1 cellular context compared by ENCODE assay signal in genomic region chr14:101761032-101761880, GRCh38.
A peak's percentile ranks its signal among the peaks of the same experiment; 100 is the strongest.
TF ChIP-seq lines count a peak whose summit lies in the region.

Gene PPP2R5C, plus strand, starts transcription at chr14:101761709. Its CDS starts 185 bp downstream, at chr14:101761894.

TF ChIP-seq in HepG2, 621 proteins besides CTCF, POLR2A, EP300 and RAD21 (continued from another document and continues in another):
- TF ChIP-seq ZNF577 (CRISPR knock-in tag; IDR thresholded peaks at IDR 0.05; ENCODE audit: borderline replicate concordance, low read depth), result no peak
- TF ChIP-seq SALL1 (CRISPR knock-in tag; IDR thresholded peaks at IDR 0.05), result peak; percentile 82
- TF ChIP-seq TGIF2 (CRISPR knock-in tag; IDR thresholded peaks at IDR 0.05), result no peak
- TF ChIP-seq PHB2 (IDR thresholded peaks at IDR 0.05; ENCODE audit: partially characterized antibody), result no peak
- TF ChIP-seq, protein P1, sequence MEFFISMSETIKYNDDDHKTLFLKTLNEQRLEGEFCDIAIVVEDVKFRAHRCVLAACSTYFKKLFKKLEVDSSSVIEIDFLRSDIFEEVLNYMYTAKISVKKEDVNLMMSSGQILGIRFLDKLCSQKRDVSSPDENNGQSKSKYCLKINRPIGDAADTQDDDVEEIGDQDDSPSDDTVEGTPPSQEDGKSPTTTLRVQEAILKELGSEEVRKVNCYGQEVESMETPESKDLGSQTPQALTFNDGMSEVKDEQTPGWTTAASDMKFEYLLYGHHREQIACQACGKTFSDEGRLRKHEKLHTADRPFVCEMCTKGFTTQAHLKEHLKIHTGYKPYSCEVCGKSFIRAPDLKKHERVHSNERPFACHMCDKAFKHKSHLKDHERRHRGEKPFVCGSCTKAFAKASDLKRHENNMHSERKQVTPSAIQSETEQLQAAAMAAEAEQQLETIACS (CRISPR knock-in tag; IDR thresholded peaks at IDR 0.05), result no peak
- no peak for TF ChIP-seq GFI1 (CRISPR knock-in tag; IDR thresholded peaks at IDR 0.05; ENCODE audit: borderline replicate concordance)
- TF ChIP-seq IKZF4 (CRISPR knock-in tag; IDR thresholded peaks at IDR 0.05; ENCODE audit: borderline replicate concordance, low read depth, not compliant biosample characterization), result no peak
- 0 out of 2 replicates have a peak, but pooled peaks have one; percentile 49 for TF ChIP-seq ZNF331 (CRISPR knock-in tag; IDR thresholded peaks at IDR 0.05)
- TF ChIP-seq, protein P2, sequence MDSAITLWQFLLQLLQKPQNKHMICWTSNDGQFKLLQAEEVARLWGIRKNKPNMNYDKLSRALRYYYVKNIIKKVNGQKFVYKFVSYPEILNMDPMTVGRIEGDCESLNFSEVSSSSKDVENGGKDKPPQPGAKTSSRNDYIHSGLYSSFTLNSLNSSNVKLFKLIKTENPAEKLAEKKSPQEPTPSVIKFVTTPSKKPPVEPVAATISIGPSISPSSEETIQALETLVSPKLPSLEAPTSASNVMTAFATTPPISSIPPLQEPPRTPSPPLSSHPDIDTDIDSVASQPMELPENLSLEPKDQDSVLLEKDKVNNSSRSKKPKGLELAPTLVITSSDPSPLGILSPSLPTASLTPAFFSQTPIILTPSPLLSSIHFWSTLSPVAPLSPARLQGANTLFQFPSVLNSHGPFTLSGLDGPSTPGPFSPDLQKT (CRISPR knock-in tag; IDR thresholded peaks at IDR 0.05; ENCODE audit: borderline replicate concordance), result no peak
- TF ChIP-seq HDAC2 (CRISPR knock-in tag; IDR thresholded peaks at IDR 0.05), result no peak
- no peak for TF ChIP-seq ZNF570 (CRISPR knock-in tag; IDR thresholded peaks at IDR 0.05; ENCODE audit: borderline replicate concordance)
- no peak for TF ChIP-seq PLSCR1 (CRISPR knock-in tag; IDR thresholded peaks at IDR 0.05; ENCODE audit: borderline replicate concordance)
- TF ChIP-seq ZFP36L1 (CRISPR knock-in tag; IDR thresholded peaks at IDR 0.05), result no peak
- TF ChIP-seq ZNF773 (CRISPR knock-in tag; IDR thresholded peaks at IDR 0.05; ENCODE audit: borderline replicate concordance), result no peak
- no peak for TF ChIP-seq PBX2 (CRISPR knock-in tag; IDR thresholded peaks at IDR 0.05)
- no peak for TF ChIP-seq ZNF75D (CRISPR knock-in tag; IDR thresholded peaks at IDR 0.05; ENCODE audit: borderline replicate concordance)
- TF ChIP-seq NR2F2 (IDR thresholded peaks at IDR 0.05; ENCODE audit: borderline replicate concordance, low read depth), result no peak
- TF ChIP-seq ZMAT3 (CRISPR knock-in tag; conservative IDR thresholded peaks at IDR 0.05), result 0 out of 2 replicates have a peak, but pooled peaks have one; percentile 32
- no peak for TF ChIP-seq ZNF138 (CRISPR knock-in tag; IDR thresholded peaks at IDR 0.05; ENCODE audit: low read depth)
- TF ChIP-seq MXD1 (CRISPR knock-in tag; IDR thresholded peaks at IDR 0.05), result peak; percentile 66
- TF ChIP-seq, protein P3, sequence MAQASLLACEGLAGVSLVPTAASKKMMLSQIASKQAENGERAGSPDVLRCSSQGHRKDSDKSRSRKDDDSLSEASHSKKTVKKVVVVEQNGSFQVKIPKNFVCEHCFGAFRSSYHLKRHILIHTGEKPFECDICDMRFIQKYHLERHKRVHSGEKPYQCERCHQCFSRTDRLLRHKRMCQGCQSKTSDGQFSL (CRISPR knock-in tag; IDR thresholded peaks at IDR 0.05), result no peak
- TF ChIP-seq CCDC6 (CRISPR knock-in tag; IDR thresholded peaks at IDR 0.05), result peak; percentile 17; the same call in 1 of the 2 replicates
- no peak for TF ChIP-seq CERS6 (CRISPR knock-in tag; IDR thresholded peaks at IDR 0.05)
- TF ChIP-seq REL (CRISPR knock-in tag; conservative IDR thresholded peaks at IDR 0.05), result no peak
- no peak for TF ChIP-seq ZNF781 (CRISPR knock-in tag; IDR thresholded peaks at IDR 0.05; ENCODE audit: borderline replicate concordance, not compliant biosample characterization)
- TF ChIP-seq SP4 (CRISPR knock-in tag; IDR thresholded peaks at IDR 0.05), result peak; percentile 90
- peak; percentile 75 for TF ChIP-seq ZNF407 (CRISPR knock-in tag; IDR thresholded peaks at IDR 0.05; ENCODE audit: not compliant biosample characterization)
- TF ChIP-seq FOXP4 (CRISPR knock-in tag; IDR thresholded peaks at IDR 0.05), result no peak; the same call in 1 of the 2 replicates
- TF ChIP-seq SMAD3 (CRISPR knock-in tag; IDR thresholded peaks at IDR 0.05), result no peak
- 0 out of 2 replicates have a peak, but pooled peaks have one; percentile 22 for TF ChIP-seq ZNF280D (CRISPR knock-in tag; IDR thresholded peaks at IDR 0.05)
- TF ChIP-seq HDAC1 (CRISPR knock-in tag; IDR thresholded peaks at IDR 0.05), result peak; percentile 72
- no peak for TF ChIP-seq ZNF12 (CRISPR knock-in tag; IDR thresholded peaks at IDR 0.05)
- TF ChIP-seq MYNN (CRISPR knock-in tag; IDR thresholded peaks at IDR 0.05; ENCODE audit: low read depth), result no peak
- no peak for TF ChIP-seq ZNF605 (CRISPR knock-in tag; IDR thresholded peaks at IDR 0.05)
- no peak for TF ChIP-seq NFIB (CRISPR knock-in tag; IDR thresholded peaks at IDR 0.05; ENCODE audit: borderline replicate concordance)
- TF ChIP-seq ZNF510 (CRISPR knock-in tag; IDR thresholded peaks at IDR 0.05; ENCODE audit: low read depth), result no peak
- no peak for TF ChIP-seq ARID2 (CRISPR knock-in tag; IDR thresholded peaks at IDR 0.05; ENCODE audit: borderline replicate concordance)
- peak; percentile 44 for TF ChIP-seq AGO1 (IDR thresholded peaks at IDR 0.05; ENCODE audit: low read depth, low read length, poor library complexity, severe bottlenecking)
- TF ChIP-seq, protein P4, sequence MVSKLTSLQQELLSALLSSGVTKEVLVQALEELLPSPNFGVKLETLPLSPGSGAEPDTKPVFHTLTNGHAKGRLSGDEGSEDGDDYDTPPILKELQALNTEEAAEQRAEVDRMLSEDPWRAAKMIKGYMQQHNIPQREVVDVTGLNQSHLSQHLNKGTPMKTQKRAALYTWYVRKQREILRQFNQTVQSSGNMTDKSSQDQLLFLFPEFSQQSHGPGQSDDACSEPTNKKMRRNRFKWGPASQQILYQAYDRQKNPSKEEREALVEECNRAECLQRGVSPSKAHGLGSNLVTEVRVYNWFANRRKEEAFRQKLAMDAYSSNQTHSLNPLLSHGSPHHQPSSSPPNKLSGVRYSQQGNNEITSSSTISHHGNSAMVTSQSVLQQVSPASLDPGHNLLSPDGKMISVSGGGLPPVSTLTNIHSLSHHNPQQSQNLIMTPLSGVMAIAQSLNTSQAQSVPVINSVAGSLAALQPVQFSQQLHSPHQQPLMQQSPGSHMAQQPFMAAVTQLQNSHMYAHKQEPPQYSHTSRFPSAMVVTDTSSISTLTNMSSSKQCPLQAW (CRISPR knock-in tag; IDR thresholded peaks at IDR 0.05), result peak; percentile 57; the same call in 1 of the 2 replicates
